In the genomic region with DNA sequence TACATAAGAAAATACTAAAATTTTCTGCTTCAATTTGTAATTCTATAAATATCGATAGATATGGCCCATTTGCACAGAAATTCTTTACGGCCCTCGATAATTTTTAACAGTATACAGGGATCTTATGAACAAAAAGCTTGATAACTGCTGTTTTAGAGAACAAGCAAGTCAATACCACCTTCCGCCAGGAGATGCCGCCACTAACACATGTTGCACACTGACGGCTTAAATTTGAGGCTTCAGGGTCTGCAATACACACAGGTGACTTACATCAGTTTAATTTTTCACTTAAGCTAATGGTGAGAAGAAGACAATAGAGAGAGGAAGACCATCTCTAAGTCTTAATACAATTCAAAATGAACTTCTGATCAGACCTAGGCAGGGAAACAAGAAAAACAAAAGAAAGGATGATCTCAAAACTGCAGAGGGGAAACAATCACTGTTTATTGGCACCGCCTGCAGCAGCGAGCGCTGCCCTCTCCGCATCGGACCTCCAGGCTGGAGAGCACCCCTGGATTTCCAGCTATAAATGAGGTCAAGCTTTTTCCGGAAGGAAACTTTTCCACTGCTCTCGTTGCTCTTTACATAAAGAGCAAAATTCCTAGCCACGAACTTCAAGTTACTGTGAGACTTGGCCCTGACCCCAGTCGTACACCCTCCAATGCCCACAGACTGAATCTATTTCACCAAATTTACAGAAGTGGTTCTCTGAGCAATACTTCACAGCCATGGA, we compare ENCODE assay signal across 8 cellular contexts. TPM values are rescaled to one million over a fixed set of nuclear protein-coding genes. Genes with fewer than 3 reads are reported as not detected.
A peak's percentile ranks its signal among the peaks of the same experiment; 100 is the strongest.
DNase-seq lines count a peak whose midpoint lies in the region; ATAC-seq lines count a peak whose summit lies in the region.

No MANE protein-coding gene starts in this region.

- no peak overlapping the region for H3K4me3 ChIP-seq in CD4-positive, CD25-positive, alpha-beta regulatory T cell (ENCODE audit: low read depth, low read length)
- H3K4me3 ChIP-seq in Jurkat, Clone E6-1 (ENCODE audit: low read length) = no peak overlapping the region

- H3K27me3 ChIP-seq in CD4-positive, CD25-positive, alpha-beta regulatory T cell (ENCODE audit: control insufficient read depth, insufficient read depth, low read length) = peaks cover 9% of the 10 kb centered on the region

- H3K27ac Mint-ChIP-seq in CD4-positive, CD25-positive, alpha-beta regulatory T cell = no peak overlapping the region
- no peak overlapping the region for H3K27ac Mint-ChIP-seq in activated T-helper 1 cell treated with anti-CD3 and anti-CD28 coated beads, Interleukin-12 subunit alpha, Interleukin-12 subunit beta, Interleukin-2, Interleukin-4 antibody, amounts not matched to agents 30 ng/mL and 10 ng/mL and 1 ng/mL, durations not matched to agents 14 hours and 24 hours and 36 hours

- peak in 2 of 3 donors; percentile 28 to 57 for DNase-seq in CD4-positive, CD25-positive, alpha-beta regulatory T cell
- peak; percentile 59 for DNase-seq in Jurkat, Clone E6-1 (ENCODE audit: low read depth, low spot score)
- DNase-seq in OCI-M1 (lab: John Stamatoyannopoulos, UW) (peak; percentile 81), foreskin melanocyte (peak; percentile 22), pons (ENCODE audit: low spot score) (peak; percentile 61), 8988T (no peak)
- DNase-seq in activated T-helper 1 cell treated with anti-CD3 and anti-CD28 coated beads, Interleukin-12 subunit alpha, Interleukin-12 subunit beta, Interleukin-2, Interleukin-4 antibody, amounts not matched to agents 30 ng/mL and 10 ng/mL and 1 ng/mL, durations not matched to agents 14 hours and 24 hours and 36 hours (ENCODE audit: low spot score) = peak; percentile 15

- H3K4me1 Mint-ChIP-seq in CD4-positive, CD25-positive, alpha-beta regulatory T cell = peaks cover 0 to 1% (median 0%) of the 10 kb centered on the region in 4 donors
- no peaks in the 10 kb centered on the region for H3K4me1 Mint-ChIP-seq in activated T-helper 1 cell treated with anti-CD3 and anti-CD28 coated beads, Interleukin-12 subunit alpha, Interleukin-12 subunit beta, Interleukin-2, Interleukin-4 antibody, amounts not matched to agents 30 ng/mL and 10 ng/mL and 1 ng/mL, durations not matched to agents 14 hours and 24 hours and 36 hours (ENCODE audit: low read depth)

- H3K36me3 ChIP-seq in CD4-positive, CD25-positive, alpha-beta regulatory T cell (ENCODE audit: control insufficient read depth, insufficient read depth, low read length) = no peaks in the 10 kb centered on the region

- peaks cover 26% of the 10 kb centered on the region for H3K27me3 Mint-ChIP-seq in CD4-positive, CD25-positive, alpha-beta regulatory T cell
- peaks cover 6% of the 10 kb centered on the region for H3K27me3 Mint-ChIP-seq in activated T-helper 1 cell treated with anti-CD3 and anti-CD28 coated beads, Interleukin-12 subunit alpha, Interleukin-12 subunit beta, Interleukin-2, Interleukin-4 antibody, amounts not matched to agents 30 ng/mL and 10 ng/mL and 1 ng/mL, durations not matched to agents 14 hours and 24 hours and 36 hours (ENCODE audit: insufficient read depth)

- intact Hi-C loops in activated T-helper 1 cell treated with anti-CD3 and anti-CD28 coated beads, Interleukin-12 subunit alpha, Interleukin-12 subunit beta, Interleukin-2, Interleukin-4 antibody, amounts not matched to agents 30 ng/mL and 10 ng/mL and 1 ng/mL, durations not matched to agents 14 hours and 24 hours and 36 hours (cut with micrococcal nuclease) = loop anchor here (5.0 kb wide), 1 partner anchor 1475 kb away; no protein-coding TSS in a partner anchor

- H3K9me3 Mint-ChIP-seq in CD4-positive, CD25-positive, alpha-beta regulatory T cell = peaks cover 0 to under 1% (median 0%) of the 10 kb centered on the region in 7 donors
- no peaks in the 10 kb centered on the region for H3K9me3 Mint-ChIP-seq in activated T-helper 1 cell treated with anti-CD3 and anti-CD28 coated beads, Interleukin-12 subunit alpha, Interleukin-12 subunit beta, Interleukin-2, Interleukin-4 antibody, amounts not matched to agents 30 ng/mL and 10 ng/mL and 1 ng/mL, durations not matched to agents 14 hours and 24 hours and 36 hours

- no peaks in the 10 kb centered on the region for H3K9me3 ChIP-seq in CD4-positive, CD25-positive, alpha-beta regulatory T cell (ENCODE audit: control insufficient read depth in 2 of 2, low read length in 2 of 2)

- no peak overlapping the region for H3K27ac ChIP-seq in CD4-positive, CD25-positive, alpha-beta regulatory T cell (ENCODE audit: insufficient read depth, low read length, poor library complexity, severe bottlenecking)

- no peak for ATAC-seq in CD4-positive, CD25-positive, alpha-beta regulatory T cell (ENCODE audit: low read depth in 2 of 2)
- peak; percentile 87 for ATAC-seq in GM19372 (IDR thresholded peaks at IDR 0.05; ENCODE audit: low read depth, unreplicated experiment)

- H3K36me3 Mint-ChIP-seq in CD4-positive, CD25-positive, alpha-beta regulatory T cell = no peaks in the 10 kb centered on the region
- H3K36me3 Mint-ChIP-seq in activated T-helper 1 cell treated with anti-CD3 and anti-CD28 coated beads, Interleukin-12 subunit alpha, Interleukin-12 subunit beta, Interleukin-2, Interleukin-4 antibody, amounts not matched to agents 30 ng/mL and 10 ng/mL and 1 ng/mL, durations not matched to agents 14 hours and 24 hours and 36 hours (ENCODE audit: low read depth) = no peaks in the 10 kb centered on the region

- H3K4me1 ChIP-seq in CD4-positive, CD25-positive, alpha-beta regulatory T cell (ENCODE audit: control insufficient read depth, insufficient read depth, low read length, poor library complexity, severe bottlenecking) = no peaks in the 10 kb centered on the region

- no peak overlapping the region for H3K4me3 Mint-ChIP-seq in CD4-positive, CD25-positive, alpha-beta regulatory T cell
- H3K4me3 Mint-ChIP-seq in activated T-helper 1 cell treated with anti-CD3 and anti-CD28 coated beads, Interleukin-12 subunit alpha, Interleukin-12 subunit beta, Interleukin-2, Interleukin-4 antibody, amounts not matched to agents 30 ng/mL and 10 ng/mL and 1 ng/mL, durations not matched to agents 14 hours and 24 hours and 36 hours = no peak overlapping the region

RNA-seq across cellular contexts. Expression of a gene that starts 53.9 kb away (rescaled TPM):
- not detected for total RNA-seq in CD4-positive, CD25-positive, alpha-beta regulatory T cell
- polyA plus RNA-seq in CD4-positive, CD25-positive, alpha-beta regulatory T cell = not detected
- not detected for polyA plus RNA-seq in Jurkat, Clone E6-1 (2012; ENCODE audit: insufficient read depth, insufficient read length)
- total RNA-seq in activated T-helper 1 cell treated with anti-CD3 and anti-CD28 coated beads, Interleukin-12 subunit alpha, Interleukin-12 subunit beta, Interleukin-2, Interleukin-4 antibody, amounts not matched to agents 30 ng/mL and 10 ng/mL and 1 ng/mL, durations not matched to agents 14 hours and 24 hours and 36 hours = not detected in 2 replicates
